Comparison of ENCODE assay signal across 13 cellular contexts in genomic region chr4:152090543-152090942, GRCh38.
DNase-seq lines count a peak whose midpoint lies in the region; ATAC-seq and TF ChIP-seq lines count a peak whose summit lies in the region.
"Had no signal": no experiment of that assay in that cellular context is flagged by ENCODE, and none has a peak within 500 bp of the region (broad histone marks: within the 10 kb centered on the region; RNA-seq: fewer than 3 reads in every experiment).

No MANE protein-coding gene starts in this region.

- intact Hi-C loops in activated naive CD4-positive, alpha-beta T cell treated with anti-CD3 and anti-CD28 coated beads for 36 hours (cut with micrococcal nuclease) = no loop called here
- intact Hi-C loops in Calu3 (cut with micrococcal nuclease; ENCODE audit: unreplicated experiment) = no loop called here

- no peaks in the 10 kb centered on the region for H3K27me3 Mint-ChIP-seq in activated naive CD4-positive, alpha-beta T cell treated with anti-CD3 and anti-CD28 coated beads for 36 hours (ENCODE audit: low read depth)
- no peaks in the 10 kb centered on the region for H3K27me3 Mint-ChIP-seq in T-helper 1 cell treated with Interleukin-12 subunit alpha and Interleukin-12 subunit beta and Interleukin-4 antibody, amounts not matched to agents 30 μg/mL and 1 μg/mL, for 36 hours (ENCODE audit: low read depth)
- no peaks in the 10 kb centered on the region for H3K27me3 Mint-ChIP-seq in stimulated activated naive CD8-positive, alpha-beta T cell treated with anti-CD3 and anti-CD28 coated beads, Interleukin-15, amount 100 ng/mL, for 72 hours
- peaks cover 22% of the 10 kb centered on the region for H3K27me3 Mint-ChIP-seq in Calu3 (ENCODE audit: unreplicated experiment)

- peaks cover 55% of the 10 kb centered on the region for H3K4me1 Mint-ChIP-seq in activated naive CD4-positive, alpha-beta T cell treated with anti-CD3 and anti-CD28 coated beads for 36 hours (ENCODE audit: low read depth)
- peaks cover 44% of the 10 kb centered on the region for H3K4me1 Mint-ChIP-seq in T-helper 1 cell treated with Interleukin-12 subunit alpha and Interleukin-12 subunit beta and Interleukin-4 antibody, amounts not matched to agents 30 μg/mL and 1 μg/mL, for 36 hours (ENCODE audit: low read depth)
- H3K4me1 Mint-ChIP-seq in stimulated activated naive CD8-positive, alpha-beta T cell treated with anti-CD3 and anti-CD28 coated beads, Interleukin-15, amount 100 ng/mL, for 72 hours = peaks cover 47% of the 10 kb centered on the region
- no peaks in the 10 kb centered on the region for H3K4me1 Mint-ChIP-seq in Calu3 (ENCODE audit: low read depth, unreplicated experiment)
- H3K4me1 Mint-ChIP-seq: memory B cell had no signal

- H3K27ac Mint-ChIP-seq in activated naive CD4-positive, alpha-beta T cell treated with anti-CD3 and anti-CD28 coated beads for 36 hours = peak overlapping the region; percentile 39
- H3K27ac Mint-ChIP-seq in T-helper 1 cell treated with Interleukin-12 subunit alpha and Interleukin-12 subunit beta and Interleukin-4 antibody, amounts not matched to agents 30 μg/mL and 1 μg/mL, for 36 hours = peak overlapping the region; percentile 94
- H3K27ac Mint-ChIP-seq in stimulated activated naive CD8-positive, alpha-beta T cell treated with anti-CD3 and anti-CD28 coated beads, Interleukin-15, amount 100 ng/mL, for 72 hours = peak overlapping the region in 1 of 2 donors; percentile 70
- H3K27ac Mint-ChIP-seq in Calu3 (ENCODE audit: unreplicated experiment) = no peak overlapping the region
- H3K27ac Mint-ChIP-seq: memory B cell, progenitor cell of endocrine pancreas had no signal

- no peak overlapping the region for H3K4me3 Mint-ChIP-seq in activated naive CD4-positive, alpha-beta T cell treated with anti-CD3 and anti-CD28 coated beads for 36 hours
- peak overlapping the region; percentile 59 for H3K4me3 Mint-ChIP-seq in T-helper 1 cell treated with Interleukin-12 subunit alpha and Interleukin-12 subunit beta and Interleukin-4 antibody, amounts not matched to agents 30 μg/mL and 1 μg/mL, for 36 hours
- H3K4me3 Mint-ChIP-seq in stimulated activated naive CD8-positive, alpha-beta T cell treated with anti-CD3 and anti-CD28 coated beads, Interleukin-15, amount 100 ng/mL, for 72 hours = peak overlapping the region in 1 of 2 donors; percentile 61
- H3K4me3 Mint-ChIP-seq in Calu3 (ENCODE audit: low read depth, unreplicated experiment) = no peak overlapping the region
- H3K4me3 Mint-ChIP-seq: memory B cell had no signal

- no peaks in the 10 kb centered on the region for H3K9me3 Mint-ChIP-seq in activated naive CD4-positive, alpha-beta T cell treated with anti-CD3 and anti-CD28 coated beads for 36 hours
- H3K9me3 Mint-ChIP-seq in T-helper 1 cell treated with Interleukin-12 subunit alpha and Interleukin-12 subunit beta and Interleukin-4 antibody, amounts not matched to agents 30 μg/mL and 1 μg/mL, for 36 hours = peaks cover 3% of the 10 kb centered on the region
- peaks cover 0 to 5% of the 10 kb centered on the region in 2 donors for H3K9me3 Mint-ChIP-seq in stimulated activated naive CD8-positive, alpha-beta T cell treated with anti-CD3 and anti-CD28 coated beads, Interleukin-15, amount 100 ng/mL, for 72 hours
- no peaks in the 10 kb centered on the region for H3K9me3 Mint-ChIP-seq in Calu3 (ENCODE audit: low read depth, unreplicated experiment)

- ATAC-seq in stimulated activated naive CD8-positive, alpha-beta T cell treated with anti-CD3 and anti-CD28 coated beads, Interleukin-15, amount 100 ng/mL, for 72 hours = peak; percentile 85
- no peak for ATAC-seq in HG03520 (IDR thresholded peaks at IDR 0.05; ENCODE audit: unreplicated experiment)

- BruUV-seq in Calu3 (replicated peaks; lab: Mats Ljungman, UMichigan) = no TSS peak

- CTCF ChIA-PET in activated naive CD4-positive, alpha-beta T cell treated with anti-CD3 and anti-CD28 coated beads for 36 hours (lab: Charles Lee) = interaction anchor here (1.1 to 1.4 kb wide), 2 partner anchors 11 to 14 kb away, joined by 3 to 4 read pairs; no protein-coding TSS in a partner anchor
- CTCF ChIA-PET in Calu3 (lab: Charles Lee) = no interaction called here

- DNase-seq in activated naive CD4-positive, alpha-beta T cell treated with anti-CD3 and anti-CD28 coated beads for 36 hours = peak; percentile 54
- DNase-seq in activated naive CD4-positive, alpha-beta T cell treated with Interleukin-2 at 50 U/mL for 16 hours = no peak
- DNase-seq in glomerular visceral epithelial cell (ENCODE audit: extremely low spot score) = peak; percentile 25
- peak in 1 of 2 donors; percentile 43 for DNase-seq in stimulated activated naive CD8-positive, alpha-beta T cell treated with anti-CD3 and anti-CD28 coated beads, Interleukin-15, amount 100 ng/mL, for 72 hours
- DNase-seq in Calu3 = no peak
- DNase-seq in DMS 273 (lab: John Stamatoyannopoulos, UW; ENCODE audit: unreplicated experiment) = no peak
- DNase-seq: glutamatergic neuron; NCI-H748 treated with DMSO at 0.1 percent for 48 hours; stimulated activated CD4-positive, alpha-beta T cell treated with anti-CD3 and anti-CD28 coated beads, Interleukin-4, amount 100 ng/mL, for 24 hours had no signal

- no peak for TF ChIP-seq CTCF in Calu3 (IDR thresholded peaks at IDR 0.05; ENCODE audit: unreplicated experiment)

- H3K36me3 Mint-ChIP-seq in activated naive CD4-positive, alpha-beta T cell treated with anti-CD3 and anti-CD28 coated beads for 36 hours (ENCODE audit: low read depth) = no peaks in the 10 kb centered on the region
- H3K36me3 Mint-ChIP-seq in T-helper 1 cell treated with Interleukin-12 subunit alpha and Interleukin-12 subunit beta and Interleukin-4 antibody, amounts not matched to agents 30 μg/mL and 1 μg/mL, for 36 hours (ENCODE audit: low read depth) = peaks cover 9% of the 10 kb centered on the region
- H3K36me3 Mint-ChIP-seq in Calu3 (ENCODE audit: insufficient read depth, unreplicated experiment) = no peaks in the 10 kb centered on the region
- H3K36me3 Mint-ChIP-seq: memory B cell had no signal

Comparison
In these comparisons a context has a peak if more than half of its experiments do, and no peak if none do; other contexts are left out.
1. DNase-seq: peak in activated naive CD4-positive, alpha-beta T cell treated with anti-CD3 and anti-CD28 coated beads for 36 hours (single experiment) and glomerular visceral epithelial cell (single experiment); none in activated naive CD4-positive, alpha-beta T cell treated with Interleukin-2 at 50 U/mL for 16 hours (single experiment), Calu3 (single experiment) and DMS 273 (single experiment).